21 cellular contexts compared by ENCODE assay signal in the genomic region with DNA sequence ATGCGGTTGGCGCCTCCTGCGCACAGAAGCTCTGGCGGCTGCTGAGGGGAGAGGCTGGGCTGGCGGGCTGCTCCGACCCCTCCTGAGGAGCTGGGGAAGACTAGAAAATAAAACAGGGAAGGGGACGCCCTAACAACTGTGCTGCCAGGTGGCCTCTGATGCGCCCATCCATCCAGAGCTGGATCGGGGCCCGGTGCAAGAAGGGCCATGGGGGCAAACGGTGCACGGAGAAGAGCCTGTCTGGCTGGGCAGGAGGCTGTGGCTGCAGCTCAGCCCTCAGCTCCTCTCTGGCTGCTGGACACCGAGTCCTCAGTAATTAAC.
"Had no signal": no experiment of that assay in that cellular context is flagged by ENCODE, and none has a peak within 500 bp of the region (broad histone marks: within the 10 kb centered on the region; RNA-seq: fewer than 3 reads in every experiment).

No MANE protein-coding gene starts in this region.

- ATAC-seq: activated T-cell treated with anti-CD3 and anti-CD28 coated beads, Interleukin-2, amount 50 U/mL, for 4 hours had no signal

- DNase-seq: activated CD4-positive, alpha-beta memory T cell treated with anti-CD3 and anti-CD28 coated beads for 36 hours; activated CD4-positive, alpha-beta T cell treated with anti-CD3 and anti-CD28 coated beads, Interleukin-2, amount 10 ng/mL, durations not matched to agents 7 days and 5 days; activated CD4-positive, CD25-positive, alpha-beta regulatory T cell; activated CD8-positive, alpha-beta memory T cell treated with anti-CD3 and anti-CD28 coated beads for 24 hours; activated gamma-delta T cell; activated naive CD4-positive, alpha-beta T cell treated with anti-CD3 and anti-CD28 coated beads for 36 hours; activated naive CD8-positive, alpha-beta T cell treated with anti-CD3 and anti-CD28 coated beads for 36 hours; activated T-cell treated with anti-CD3 and anti-CD28 coated beads, Interleukin-2, amount 50 U/mL, for 4 hours; brain microvascular endothelial cell; cerebellar nuclear complex; Kasumi-1; KBM-7; NCI-H1105 treated with DMSO at 0.1 percent for 48 hours; NCI-H1436 treated with DMSO at 0.1 percent for 48 hours; NCI-H2029; NCI-H345; NCI-H510A; NCI-H526 treated with DMSO at 0.1 percent for 48 hours; SIG-M5; T-helper 1 cell had no signal

- H3K4me3 ChIP-seq: cardiac muscle cell had no signal

- H3K27me3 ChIP-seq: brain microvascular endothelial cell, cardiac muscle cell had no signal
